ENCODE assay signal across 8 cellular contexts in genomic region chr2:10285578-10286198, GRCh38. TPM values are rescaled to one million over a fixed set of nuclear protein-coding genes. Genes with fewer than 3 reads are reported as not detected.
A peak's percentile ranks its signal among the peaks of the same experiment; 100 is the strongest.
DNase-seq lines count a peak whose midpoint lies in the region; ATAC-seq and TF ChIP-seq lines count a peak whose summit lies in the region.

No MANE protein-coding gene starts in this region.

- H3K4me1 ChIP-seq in right cardiac atrium (ENCODE audit: control insufficient read depth, insufficient read depth, low read length) (no peaks in the 10 kb centered on the region), gastrocnemius medialis (peaks cover 7 to 10% of the 10 kb centered on the region in 2 donors)
- no peaks in the 10 kb centered on the region for H3K4me1 ChIP-seq in CD4-positive, alpha-beta memory T cell (ENCODE audit: insufficient read depth, low read length)

- peak; percentile 87 to 88 for ATAC-seq in right cardiac atrium
- ATAC-seq in gastrocnemius medialis = peak; percentile 68 to 82
- ATAC-seq in GM18505 (IDR thresholded peaks at IDR 0.05; ENCODE audit: unreplicated experiment) = no peak

- POLR2A ChIA-PET in CD4-positive, alpha-beta memory T cell (lab: Charles Lee; ENCODE audit: partially characterized antibody) = no interaction called here

- TF ChIP-seq CTCF in VCaP (conservative IDR thresholded peaks at IDR 0.05) (no peak), gastrocnemius medialis (IDR thresholded peaks at IDR 0.05 in 4 of 5, conservative IDR thresholded peaks at IDR 0.05 in 1 of 5) (no peak)

- no peaks in the 10 kb centered on the region for H3K36me3 Mint-ChIP-seq in CD4-positive, alpha-beta memory T cell

- intact Hi-C loops in right cardiac atrium (cut with DNase I) (no loop called here), gastrocnemius medialis (cut with DNase I; ENCODE audit: low total_unique reads) (no loop called here)
- intact Hi-C loops in CD4-positive, alpha-beta memory T cell (cut with micrococcal nuclease) = no loop called here

- H3K27ac Mint-ChIP-seq in CD4-positive, alpha-beta memory T cell = no peak overlapping the region

- H3K27me3 ChIP-seq in right cardiac atrium (ENCODE audit: control insufficient read depth, insufficient read depth) (no peaks in the 10 kb centered on the region), gastrocnemius medialis (no peaks in the 10 kb centered on the region)
- H3K27me3 ChIP-seq in CD4-positive, alpha-beta memory T cell (ENCODE audit: insufficient read depth, low read length) = no peaks in the 10 kb centered on the region

- 60% methylated on average over 17 of the region's 17 CpGs for WGBS in right cardiac atrium

- no peaks in the 10 kb centered on the region for H3K27me3 Mint-ChIP-seq in CD4-positive, alpha-beta memory T cell

- H3K9me3 ChIP-seq in right cardiac atrium (ENCODE audit: control insufficient read depth, low read length) (no peaks in the 10 kb centered on the region), gastrocnemius medialis (no peaks in the 10 kb centered on the region)
- H3K9me3 ChIP-seq in CD4-positive, alpha-beta memory T cell (ENCODE audit: control insufficient read depth in 1 of 2, low read length in 2 of 2) = no peaks in the 10 kb centered on the region

- no peaks in the 10 kb centered on the region for H3K9me3 Mint-ChIP-seq in CD4-positive, alpha-beta memory T cell

- no peaks in the 10 kb centered on the region for H3K36me3 ChIP-seq in gastrocnemius medialis
- H3K36me3 ChIP-seq in CD4-positive, alpha-beta memory T cell (ENCODE audit: insufficient read depth, low read length) = no peaks in the 10 kb centered on the region

- CTCF ChIA-PET in CD4-positive, alpha-beta memory T cell (lab: Charles Lee; ENCODE audit: partially characterized antibody) = interaction anchor here (0.8 to 2.2 kb wide), 2 partner anchors 16 to 124 kb away, joined by 3 to 7 read pairs; no protein-coding TSS in a partner anchor

- H3K4me3 Mint-ChIP-seq in CD4-positive, alpha-beta memory T cell = no peak overlapping the region

- in situ Hi-C loops in ACHN (cut with HindIII; ENCODE audit: low pct_ligation_motif_present, low pct_unique_long_range_greater_than_20kb, low sequenced_read_pairs) (no loop called here), gastrocnemius medialis (cut with MboI; ENCODE audit: low sequenced_read_pairs in 4 of 4) (no loop called here)

- H3K27ac ChIP-seq in VCaP = peak overlapping the region; percentile 5; the same call in 1 of the 2 replicates
- peak overlapping the region; percentile 7 for H3K27ac ChIP-seq in right cardiac atrium (ENCODE audit: low read length)
- H3K27ac ChIP-seq in gastrocnemius medialis = peak overlapping the region in 3 of 4 donors; percentile 6 to 43 (median 38)
- no peak overlapping the region for H3K27ac ChIP-seq in CD4-positive, alpha-beta memory T cell (ENCODE audit: low read depth, low read length)

- no peak for TF ChIP-seq POLR2A in gastrocnemius medialis (IDR thresholded peaks at IDR 0.05)
- no peak for TF ChIP-seq POLR2A in GM18505 (IDR thresholded peaks at IDR 0.05; ENCODE audit: borderline replicate concordance, extremely low read depth, insufficient read depth, insufficient read length)

- peaks cover 0 to 1% (median 0%) of the 10 kb centered on the region in 4 donors for H3K4me1 Mint-ChIP-seq in CD4-positive, alpha-beta memory T cell

- DNase-seq in ACHN (peak; percentile 72), HT-29 (ENCODE audit: low spot score) (peak; percentile 86), right cardiac atrium (peak; percentile 79 to 89 (median 88)), gastrocnemius medialis (peak; percentile 29 to 72), NCI-H524 treated with DMSO at 0.1 percent for 48 hours (lab: John Stamatoyannopoulos, UW) (no peak)
- DNase-seq in CD4-positive, alpha-beta memory T cell = no peak

- no peak overlapping the region for H3K4me3 ChIP-seq in right cardiac atrium (ENCODE audit: low read length)
- no peak overlapping the region for H3K4me3 ChIP-seq in gastrocnemius medialis
- H3K4me3 ChIP-seq in CD4-positive, alpha-beta memory T cell (ENCODE audit: low read length in 2 of 2) = no peak overlapping the region

RNA-seq across cellular contexts. Expression of gene HPCAL1, which starts 17.0 kb away (rescaled TPM):
- 151 and 164 TPM in 2 replicates for total RNA-seq in HT-29 (2014; rRNA removed; shearing (Covaris generic))
- total RNA-seq in right cardiac atrium = 10 to 100 TPM; 18.5 to 32.2 (median 24.2) TPM
- 32.0 TPM for polyA plus RNA-seq in right cardiac atrium
- 10 to 100 TPM; 29.0 to 45.5 (median 34.5) TPM for total RNA-seq in gastrocnemius medialis
- total RNA-seq in CD4-positive, alpha-beta memory T cell = 10 to 100 TPM; 77.1 to 80.7 TPM
- 100 to 1,000 TPM; 100 to 114 TPM for polyA plus RNA-seq in CD4-positive, alpha-beta memory T cell

Comparison
In these comparisons a context has a peak if more than half of its experiments do, and no peak if none do; other contexts are left out.
1. DNase-seq: peak in ACHN (single experiment), HT-29 (single experiment), right cardiac atrium (3 of 3) and gastrocnemius medialis (2 of 2); none in CD4-positive, alpha-beta memory T cell (0 of 5) and NCI-H524 treated with DMSO at 0.1 percent for 48 hours (single experiment).